ENCODE assay signal across 8 cellular contexts in genomic region chr3:42067324-42067723, GRCh38. TPM values are rescaled to one million over a fixed set of nuclear protein-coding genes. Genes with fewer than 3 reads are reported as not detected.
A peak's percentile ranks its signal among the peaks of the same experiment; 100 is the strongest.
DNase-seq lines count a peak whose midpoint lies in the region; ATAC-seq, FAIRE-seq and TF ChIP-seq lines count a peak whose summit lies in the region.

No MANE protein-coding gene starts in this region.

- H3K4me2 ChIP-seq in astrocyte (ENCODE audit: low read length) = peak overlapping the region; percentile 68
- H3K4me2 ChIP-seq in mesenchymal stem cell (ENCODE audit: low read length, poor library complexity, severe bottlenecking) = no peak overlapping the region
- H3K4me2 ChIP-seq in mesendoderm (ENCODE audit: low read length) = no peak overlapping the region

- no peak overlapping the region for H2BK12ac ChIP-seq in mesenchymal stem cell (ENCODE audit: low read length in 2 of 2)

- WGBS in mesenchymal stem cell = 42% methylated on average over 3 of the region's 3 CpGs
- no CpG with 5 or more reads among the region's 3 CpGs for WGBS in mesendoderm (ENCODE audit: extremely low coverage, insufficient coverage, low lambda C conversion rate)

- H3K56ac ChIP-seq in mesendoderm (ENCODE audit: low read length) = no peak overlapping the region

- H3K4me3 ChIP-seq in astrocyte (ENCODE audit: insufficient read depth, low read depth, low read length) (no peak overlapping the region), mesenchymal stem cell (ENCODE audit: insufficient read depth in 1 of 2, low read depth in 1 of 2, low read length in 2 of 2) (peak overlapping the region in 1 of 2 experiments; percentile 41), mesendoderm (ENCODE audit: low read length) (no peak overlapping the region)
- H3K4me3 ChIP-seq in CD8-positive, alpha-beta memory T cell (ENCODE audit: low read length) = no peak overlapping the region

- H3K14ac ChIP-seq in mesenchymal stem cell (ENCODE audit: low read length in 2 of 2) = no peak overlapping the region

- H3K27ac Mint-ChIP-seq in astrocyte (ENCODE audit: unreplicated experiment) = peak overlapping the region; percentile 89
- H3K27ac Mint-ChIP-seq in CD8-positive, alpha-beta memory T cell = peak overlapping the region in 1 of 8 donors; percentile 11

- H3K27ac ChIP-seq in astrocyte (ENCODE audit: low read depth, low read length) = peak overlapping the region; percentile 85
- H3K27ac ChIP-seq in mesenchymal stem cell (ENCODE audit: low read length, poor library complexity, severe bottlenecking) = no peak overlapping the region
- H3K27ac ChIP-seq in mesendoderm (ENCODE audit: low read depth, low read length) = no peak overlapping the region
- no peak overlapping the region for H3K27ac ChIP-seq in CD8-positive, alpha-beta memory T cell (ENCODE audit: low read depth, low read length)

- H3K36me3 Mint-ChIP-seq in astrocyte (ENCODE audit: low read depth, unreplicated experiment) = no peaks in the 10 kb centered on the region
- no peaks in the 10 kb centered on the region for H3K36me3 Mint-ChIP-seq in CD8-positive, alpha-beta memory T cell

- H2AFZ ChIP-seq in astrocyte (ENCODE audit: low read depth, low read length) (no peak overlapping the region), mesenchymal stem cell (ENCODE audit: low read depth, low read length) (no peak overlapping the region)

- H4K20me1 ChIP-seq in astrocyte (ENCODE audit: insufficient read depth, low read length) = peaks cover 3% of the 10 kb centered on the region

- no peak for FAIRE-seq in astrocyte (lab: Jason Lieb, UNC)

- ATAC-seq in GM19023 (IDR thresholded peaks at IDR 0.05; ENCODE audit: unreplicated experiment) (peak; percentile 75), HG03039 (IDR thresholded peaks at IDR 0.05; ENCODE audit: unreplicated experiment) (peak; percentile 63)

- H3K79me1 ChIP-seq in mesenchymal stem cell (replicated peaks; ENCODE audit: low read length, poor library complexity, severe bottlenecking) = peaks cover 34% of the 10 kb centered on the region
- peaks cover 6% of the 10 kb centered on the region for H3K79me1 ChIP-seq in mesendoderm (ENCODE audit: low read length)

- H4K8ac ChIP-seq in mesenchymal stem cell (ENCODE audit: low read length) (no peak overlapping the region), mesendoderm (ENCODE audit: low read depth, low read length) (no peak overlapping the region)

- no peak overlapping the region for H4K5ac ChIP-seq in mesendoderm (ENCODE audit: low read length)

- H3K4me1 Mint-ChIP-seq in astrocyte (ENCODE audit: low read depth, unreplicated experiment) = peaks cover 48% of the 10 kb centered on the region
- peaks cover 9 to 52% (median 27%) of the 10 kb centered on the region in 3 donors for H3K4me1 Mint-ChIP-seq in CD8-positive, alpha-beta memory T cell

- H2BK15ac ChIP-seq in mesenchymal stem cell (ENCODE audit: low read depth, poor library complexity, severe bottlenecking) (no peak overlapping the region), mesendoderm (replicated peaks; ENCODE audit: low read depth) (no peak overlapping the region)

- H3K4me1 ChIP-seq in astrocyte (ENCODE audit: insufficient read depth, low read length) (peaks cover 38% of the 10 kb centered on the region), mesenchymal stem cell (ENCODE audit: control insufficient read depth, insufficient read depth, low read depth, low read length) (peaks cover 17% of the 10 kb centered on the region), mesendoderm (ENCODE audit: control insufficient read depth, low read depth, low read length) (peaks cover 11% of the 10 kb centered on the region)
- peaks cover 7% of the 10 kb centered on the region for H3K4me1 ChIP-seq in CD8-positive, alpha-beta memory T cell (ENCODE audit: insufficient read depth, low read length)

- H2BK5ac ChIP-seq in mesenchymal stem cell (ENCODE audit: low read depth, low read length, poor library complexity, severe bottlenecking) (no peak overlapping the region), mesendoderm (ENCODE audit: low read length) (no peak overlapping the region)

- H3K9me3 Mint-ChIP-seq in astrocyte (ENCODE audit: unreplicated experiment) = no peaks in the 10 kb centered on the region
- H3K9me3 Mint-ChIP-seq in CD8-positive, alpha-beta memory T cell = no peaks in the 10 kb centered on the region

- no peaks in the 10 kb centered on the region for H3K9me3 ChIP-seq in astrocyte (ENCODE audit: insufficient read depth, low read depth, low read length)
- H3K9me3 ChIP-seq in mesenchymal stem cell (ENCODE audit: control insufficient read depth, low read length) = no peaks in the 10 kb centered on the region
- H3K9me3 ChIP-seq in CD8-positive, alpha-beta memory T cell (ENCODE audit: low read length) = no peaks in the 10 kb centered on the region

- no peak overlapping the region for H3K18ac ChIP-seq in mesenchymal stem cell (ENCODE audit: low read depth in 1 of 2, low read length in 2 of 2)
- no peak overlapping the region for H3K18ac ChIP-seq in mesendoderm (ENCODE audit: low read length)

- no peak overlapping the region for H3K4ac ChIP-seq in mesenchymal stem cell (ENCODE audit: low read depth in 1 of 2, low read length in 2 of 2)
- H3K4ac ChIP-seq in mesendoderm (ENCODE audit: low read depth, low read length) = no peak overlapping the region

- H3K9ac ChIP-seq in astrocyte (ENCODE audit: low read length) (peak overlapping the region; percentile 73), mesenchymal stem cell (ENCODE audit: low read length) (peak overlapping the region; percentile 94), mesendoderm (ENCODE audit: low read length) (no peak overlapping the region)

- DNase-seq in astrocyte (ENCODE audit: low read depth) (peak; percentile 46), mesenchymal stem cell (peak; percentile 93), iPS-NIHi7 (ENCODE audit: extremely low spot score) (no peak), mesendoderm (no peak), NCI-H2029 (lab: John Stamatoyannopoulos, UW) (no peak)
- no peak for DNase-seq in CD8-positive, alpha-beta memory T cell

- H2BK120ac ChIP-seq in mesenchymal stem cell (ENCODE audit: low read depth, low read length) (no peak overlapping the region), mesendoderm (ENCODE audit: low read depth, low read length) (no peak overlapping the region)

- no peak overlapping the region for H3K23ac ChIP-seq in mesenchymal stem cell (ENCODE audit: low read length in 2 of 2)
- no peak overlapping the region for H3K23ac ChIP-seq in mesendoderm (ENCODE audit: low read length)

- no peaks in the 10 kb centered on the region for H3K36me3 ChIP-seq in astrocyte (ENCODE audit: insufficient read depth, low read length)
- no peaks in the 10 kb centered on the region for H3K36me3 ChIP-seq in mesenchymal stem cell (ENCODE audit: control insufficient read depth in 1 of 2, insufficient read depth in 2 of 2, low read depth in 1 of 2, low read length in 2 of 2)
- H3K36me3 ChIP-seq in mesendoderm (ENCODE audit: control insufficient read depth, insufficient read depth, low read length) = no peaks in the 10 kb centered on the region
- no peaks in the 10 kb centered on the region for H3K36me3 ChIP-seq in CD8-positive, alpha-beta memory T cell (ENCODE audit: insufficient read depth, low read length)

- POLR2A ChIA-PET in CD8-positive, alpha-beta memory T cell (lab: Charles Lee) = no interaction called here

- H2AK5ac ChIP-seq in mesenchymal stem cell (ENCODE audit: low read length, severe bottlenecking) (no peak overlapping the region), mesendoderm (ENCODE audit: low read length) (no peak overlapping the region)

- CTCF ChIA-PET in CD8-positive, alpha-beta memory T cell (lab: Charles Lee) = interaction anchor here (1.0 to 1.8 kb wide), 2 partner anchors 33 to 53 kb away, joined by 3 to 5 read pairs; no protein-coding TSS in a partner anchor

- H3K27me3 Mint-ChIP-seq in astrocyte (ENCODE audit: low read depth, unreplicated experiment) = no peaks in the 10 kb centered on the region
- no peaks in the 10 kb centered on the region for H3K27me3 Mint-ChIP-seq in CD8-positive, alpha-beta memory T cell

- no peaks in the 10 kb centered on the region for H3K27me3 ChIP-seq in astrocyte (ENCODE audit: insufficient read depth, low read length)
- H3K27me3 ChIP-seq in mesenchymal stem cell (ENCODE audit: control insufficient read depth in 1 of 2, insufficient read depth in 1 of 2, low read length in 2 of 2) = no peaks in the 10 kb centered on the region
- no peaks in the 10 kb centered on the region for H3K27me3 ChIP-seq in mesendoderm (ENCODE audit: insufficient read depth, low read length, poor library complexity)
- H3K27me3 ChIP-seq in CD8-positive, alpha-beta memory T cell (ENCODE audit: insufficient read depth, low read length, poor library complexity, severe bottlenecking) = no peaks in the 10 kb centered on the region

- no peak for TF ChIP-seq CTCF in astrocyte (IDR thresholded peaks at IDR 0.05; ENCODE audit: insufficient read depth, low read depth, low read length)

- H3K79me2 ChIP-seq in astrocyte (ENCODE audit: insufficient read depth, low read length) = peaks cover 71% of the 10 kb centered on the region
- H3K79me2 ChIP-seq in mesendoderm (ENCODE audit: control insufficient read depth, insufficient read depth, low read length) = peaks cover 2% of the 10 kb centered on the region

- no peak overlapping the region for H4K91ac ChIP-seq in mesenchymal stem cell (ENCODE audit: low read length)

- H3K4me3 Mint-ChIP-seq in astrocyte (ENCODE audit: unreplicated experiment) = no peak overlapping the region
- no peak overlapping the region for H3K4me3 Mint-ChIP-seq in CD8-positive, alpha-beta memory T cell

RNA-seq across cellular contexts. Expression of gene TRAK1, which starts 23.8 kb away (rescaled TPM):
- 52.3 and 56.2 TPM in 2 replicates for total RNA-seq in astrocyte
- polyA plus RNA-seq in mesenchymal stem cell (2013, experiment 1 of 2) = 15.5 TPM
- 15.9 TPM for polyA plus RNA-seq in mesenchymal stem cell (2013, experiment 2 of 2)
- polyA plus RNA-seq in mesendoderm (2013, experiment 1 of 2) = 20.1 TPM
- 19.9 TPM for polyA plus RNA-seq in mesendoderm (2013, experiment 2 of 2)
- total RNA-seq in CD8-positive, alpha-beta memory T cell = 10 to 100 TPM; 19.7 to 20.0 TPM
- 10.4 TPM for polyA plus RNA-seq in CD8-positive, alpha-beta memory T cell

Comparison
In these comparisons a context has a peak if more than half of its experiments do, and no peak if none do; other contexts are left out.
1. DNase-seq: peak in astrocyte (single experiment) and mesenchymal stem cell (single experiment); none in iPS-NIHi7 (single experiment), mesendoderm (single experiment), CD8-positive, alpha-beta memory T cell (0 of 5) and NCI-H2029 (single experiment).